In genomic region chr10:22676435-22676834, GRCh38 we compare ENCODE assay signal across 2 cellular contexts.
TF ChIP-seq lines count a peak whose summit lies in the region.

No MANE protein-coding gene starts in this region.

TF ChIP-seq in GM23338, 12 proteins besides CTCF, POLR2A, EP300 and RAD21 (continued from another document):
- TF ChIP-seq ZNF462 (CRISPR knock-in tag; IDR thresholded peaks at IDR 0.05), result no peak
- TF ChIP-seq NANOG (IDR thresholded peaks at IDR 0.05; ENCODE audit: borderline replicate concordance), result no peak
- no peak for TF ChIP-seq STAT1 (IDR thresholded peaks at IDR 0.05; ENCODE audit: unreplicated experiment)

TF ChIP-seq in K562, 482 proteins besides CTCF, POLR2A, EP300 and RAD21 (continued from another document):
- TF ChIP-seq TRIM25 (IDR thresholded peaks at IDR 0.05; ENCODE audit: borderline replicate concordance) (no peak), ZBTB34 (CRISPR knock-in tag; IDR thresholded peaks at IDR 0.05) (no peak), LCOR (CRISPR knock-in tag; IDR thresholded peaks at IDR 0.05) (no peak), HMBOX1 (IDR thresholded peaks at IDR 0.05) (peak; percentile 75), TGIF2 (CRISPR knock-in tag; IDR thresholded peaks at IDR 0.05) (no peak), CTBP1 (IDR thresholded peaks at IDR 0.05; ENCODE audit: borderline replicate concordance) (peak; percentile 79), RCOR1 (IDR thresholded peaks at IDR 0.05; ENCODE audit: borderline replicate concordance in 1 of 2, low read depth in 2 of 2, low read length in 2 of 2) (peak in 1 of 2 experiments; percentile 50; a peak in 1 of 4 replicates), ARID3B (CRISPR knock-in tag; IDR thresholded peaks at IDR 0.05; ENCODE audit: borderline replicate concordance) (no peak), XRCC5 (IDR thresholded peaks at IDR 0.05; ENCODE audit: low read depth, low read length) (no peak), CEBPB (tag; IDR thresholded peaks at IDR 0.05) (no peak), TBL1XR1 (IDR thresholded peaks at IDR 0.05; ENCODE audit: low read length in 2 of 2) (no peak), NFYB (IDR thresholded peaks at IDR 0.05; ENCODE audit: extremely low read depth, insufficient read length) (no peak), SPI1 (IDR thresholded peaks at IDR 0.05; ENCODE audit: borderline replicate concordance, low read depth, low read length) (0 out of 2 replicates have a peak, but pooled peaks have one; percentile 19), NFIX (CRISPR knock-in tag; IDR thresholded peaks at IDR 0.05; ENCODE audit: low read depth) (no peak), U2AF2 (optimal IDR thresholded peaks at IDR 0.05; ENCODE audit: low read depth, low read length) (no peak), SMARCA4 (IDR thresholded peaks at IDR 0.05) (0 out of 2 replicates have a peak, but pooled peaks have one; percentile 15), KDM1A (IDR thresholded peaks at IDR 0.05) (0 out of 4 replicates have a peak, but pooled peaks of 1 of the 2 experiments have one; percentile 24), ZNF592 (IDR thresholded peaks at IDR 0.05) (0 out of 2 replicates have a peak, but pooled peaks have one; percentile 21), RBBP5 (IDR thresholded peaks at IDR 0.05; ENCODE audit: borderline replicate concordance, insufficient read depth, low read length, poor library complexity, severe bottlenecking) (no peak), GATA2 (CRISPR knock-in tag; IDR thresholded peaks at IDR 0.05) (0 out of 2 replicates have a peak, but pooled peaks have one; percentile 16), PATZ1 (CRISPR knock-in tag; IDR thresholded peaks at IDR 0.05; ENCODE audit: borderline replicate concordance) (no peak), RBM25 (IDR thresholded peaks at IDR 0.05; ENCODE audit: low read depth, low read length, severe bottlenecking) (peak; percentile 53), FOSL1 (tag; conservative IDR thresholded peaks at IDR 0.05) (peak; percentile 72), ZNF316 (IDR thresholded peaks at IDR 0.05) (0 out of 2 replicates have a peak, but pooled peaks have one; percentile 6), SRSF7 (optimal IDR thresholded peaks at IDR 0.05; ENCODE audit: low read depth, low read length) (no peak), SMAD4 (CRISPR knock-in tag; conservative IDR thresholded peaks at IDR 0.05) (no peak), BCLAF1 (IDR thresholded peaks at IDR 0.05; ENCODE audit: borderline replicate concordance in 1 of 2, control insufficient read depth in 1 of 2, low read depth in 2 of 2, low read length in 1 of 2) (no peak), TSHZ1 (CRISPR knock-in tag; IDR thresholded peaks at IDR 0.05) (no peak)
